In the genomic region with DNA sequence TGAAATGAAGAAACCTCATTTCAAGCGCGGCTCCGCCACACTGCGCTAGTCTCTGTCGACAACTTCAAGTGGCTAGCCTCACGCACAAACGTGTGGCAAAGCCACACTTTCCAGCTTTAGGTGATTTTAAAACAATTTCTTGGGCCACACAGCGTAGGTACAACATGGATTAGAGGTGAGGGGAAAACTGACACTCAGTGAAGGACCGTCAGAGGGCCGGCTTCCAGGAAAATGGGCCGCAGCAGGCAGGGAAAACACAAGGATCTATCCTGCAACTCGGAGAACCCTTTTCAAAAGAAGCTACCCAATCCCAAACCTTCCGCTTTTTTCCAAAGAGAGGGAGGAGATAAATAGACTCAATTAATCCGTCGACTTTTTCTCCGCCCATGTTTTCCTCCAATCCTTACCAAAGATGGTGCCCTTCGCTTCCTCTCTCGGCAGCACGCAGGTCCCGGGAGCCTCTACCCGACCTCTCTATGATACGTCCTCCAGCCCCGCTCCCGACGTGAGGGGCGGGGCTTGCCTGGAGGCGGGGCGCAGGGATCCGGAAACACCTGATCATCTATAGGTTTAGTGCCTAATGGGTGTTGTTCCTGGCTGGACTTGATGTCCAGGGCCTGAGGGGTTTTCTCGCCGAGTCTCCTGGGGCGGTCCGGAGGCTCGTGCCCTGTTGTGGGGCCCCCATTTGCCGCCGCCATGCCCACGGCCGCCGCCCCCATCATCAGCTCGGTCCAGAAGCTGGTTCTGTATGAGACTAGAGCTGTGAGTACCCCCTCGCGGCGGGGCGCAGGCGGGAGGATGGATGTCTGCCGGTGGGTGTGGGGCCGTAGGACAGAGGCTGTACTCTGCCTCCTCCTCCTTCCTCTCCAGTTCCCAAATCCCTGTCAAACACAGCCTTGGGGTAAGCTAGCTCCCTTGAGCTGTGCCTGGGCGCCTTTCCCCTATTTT, we compare ENCODE assay signal across 8 cellular contexts. TPM values are rescaled to one million over a fixed set of nuclear protein-coding genes. Genes with fewer than 3 reads are reported as not detected.
DNase-seq lines count a peak whose midpoint lies in the region; ATAC-seq and TF ChIP-seq lines count a peak whose summit lies in the region.

AK9 (minus strand) TSS at position 463 of the 948 bp plus-strand sequence. CDS start 15,457 bp downstream, outside the sequence.
FIG4 (plus strand) TSS at position 557 of the 948 bp plus-strand sequence; CDS start at position 697, 140 bp downstream.

- H3K27me3 Mint-ChIP-seq in GM23338 (ENCODE audit: insufficient read depth, low read depth, poor library complexity), result peaks cover 4% of the 10 kb centered on the region
- peaks cover 10% of the 10 kb centered on the region for H3K27me3 Mint-ChIP-seq in activated T-helper 2 cell treated with anti-CD3 and anti-CD28 coated beads, Interferon-gamma antibody, Interleukin-2, Interleukin-4, amounts not matched to agents 10 μg/mL and 5 μg/mL and 100 μg/mL, durations not matched to agents 14 hours and 24 hours and 36 hours (ENCODE audit: low read depth)
- H3K27me3 Mint-ChIP-seq in natural killer cell treated with Interleukin-12 subunit alpha and Interleukin-12 subunit beta and Interleukin-15 and Interleukin-18, amount 100 ng/mL, for 72 hours, result no peaks in the 10 kb centered on the region

- DNase-seq in EH (ENCODE audit: low read depth) (peak; percentile 93), GM23338 (ENCODE audit: low spot score) (peak; percentile 98), LHCN-M2 (ENCODE audit: low read depth) (peak; percentile 86), RPMI7951 (ENCODE audit: low read depth) (peak; percentile 92), fibroblast of peridontal ligament (ENCODE audit: extremely low read depth) (peak; percentile 90)
- DNase-seq in activated T-helper 2 cell treated with anti-CD3 and anti-CD28 coated beads, Interferon-gamma antibody, Interleukin-2, Interleukin-4, amounts not matched to agents 10 μg/mL and 5 μg/mL and 100 μg/mL, durations not matched to agents 14 hours and 24 hours and 36 hours (ENCODE audit: low spot score), result peak; percentile 84
- DNase-seq in natural killer cell treated with Interleukin-12 subunit alpha and Interleukin-12 subunit beta and Interleukin-15 and Interleukin-18, amount 100 ng/mL, for 72 hours (ENCODE audit: low spot score), result peak; percentile 92
- peak; percentile 94 for DNase-seq in stimulated activated naive CD8-positive, alpha-beta T cell treated with anti-CD3 and anti-CD28 coated beads, Interleukin-15, Interleukin-2, amounts not matched to agents 100 U/mL and 50 U/mL, for 24 hours

- H3K36me3 Mint-ChIP-seq in GM23338 (ENCODE audit: low read depth), result peaks cover 8% of the 10 kb centered on the region
- H3K36me3 Mint-ChIP-seq in activated T-helper 2 cell treated with anti-CD3 and anti-CD28 coated beads, Interferon-gamma antibody, Interleukin-2, Interleukin-4, amounts not matched to agents 10 μg/mL and 5 μg/mL and 100 μg/mL, durations not matched to agents 14 hours and 24 hours and 36 hours (ENCODE audit: low read depth), result peaks cover 3% of the 10 kb centered on the region
- peaks cover 4% of the 10 kb centered on the region for H3K36me3 Mint-ChIP-seq in natural killer cell treated with Interleukin-12 subunit alpha and Interleukin-12 subunit beta and Interleukin-15 and Interleukin-18, amount 100 ng/mL, for 72 hours

- H3K9me3 Mint-ChIP-seq in GM23338, result no peaks in the 10 kb centered on the region; the same call in 2 of the 3 replicates
- H3K9me3 Mint-ChIP-seq in activated T-helper 2 cell treated with anti-CD3 and anti-CD28 coated beads, Interferon-gamma antibody, Interleukin-2, Interleukin-4, amounts not matched to agents 10 μg/mL and 5 μg/mL and 100 μg/mL, durations not matched to agents 14 hours and 24 hours and 36 hours, result no peaks in the 10 kb centered on the region
- H3K9me3 Mint-ChIP-seq in natural killer cell treated with Interleukin-12 subunit alpha and Interleukin-12 subunit beta and Interleukin-15 and Interleukin-18, amount 100 ng/mL, for 72 hours, result no peaks in the 10 kb centered on the region

- peak within 1 kb of the TSS; percentile 97 for H3K27ac Mint-ChIP-seq in GM23338
- H3K27ac Mint-ChIP-seq in activated T-helper 2 cell treated with anti-CD3 and anti-CD28 coated beads, Interferon-gamma antibody, Interleukin-2, Interleukin-4, amounts not matched to agents 10 μg/mL and 5 μg/mL and 100 μg/mL, durations not matched to agents 14 hours and 24 hours and 36 hours, result peak within 1 kb of the TSS; percentile 86
- H3K27ac Mint-ChIP-seq in natural killer cell treated with Interleukin-12 subunit alpha and Interleukin-12 subunit beta and Interleukin-15 and Interleukin-18, amount 100 ng/mL, for 72 hours, result peak within 1 kb of the TSS; percentile 76 to 95

- peak; percentile 21 to 45; a peak in 3 of 4 replicates for TF ChIP-seq CTCF in GM23338 (conservative IDR thresholded peaks at IDR 0.05; ENCODE audit: low read depth in 2 of 2)

- H2AFZ ChIP-seq in GM23338, result peak within 1 kb of the TSS; percentile 99

- 0 out of 2 replicates have a peak, but pooled peaks cover 3% of the 10 kb centered on the region for H3F3A ChIP-seq in GM23338 (replicated peaks; ENCODE audit: low read depth)

- H3K4me3 ChIP-seq in GM23338, result peak within 1 kb of the TSS; percentile 84

- H3K27me3 ChIP-seq in GM23338 (ENCODE audit: insufficient read depth), result no peaks in the 10 kb centered on the region

- ATAC-seq in GM23338, result peak; percentile 95
- peak; percentile 98 to 99 for ATAC-seq in natural killer cell treated with Interleukin-12 subunit alpha and Interleukin-12 subunit beta and Interleukin-15 and Interleukin-18, amount 100 ng/mL, for 72 hours
- peak; percentile 97 for ATAC-seq in stimulated activated naive CD8-positive, alpha-beta T cell treated with anti-CD3 and anti-CD28 coated beads, Interleukin-15, Interleukin-2, amounts not matched to agents 100 U/mL and 50 U/mL, for 24 hours

- peaks cover 3% of the 10 kb centered on the region; the same call in 1 of the 2 replicates for H3K4me1 ChIP-seq in GM23338 (ENCODE audit: insufficient read depth)

- peak within 1 kb of the TSS; percentile 96 for H3K27ac ChIP-seq in GM23338 (ENCODE audit: low read depth)

- H3K4me3 Mint-ChIP-seq in GM23338, result peak within 1 kb of the TSS; percentile 89
- H3K4me3 Mint-ChIP-seq in activated T-helper 2 cell treated with anti-CD3 and anti-CD28 coated beads, Interferon-gamma antibody, Interleukin-2, Interleukin-4, amounts not matched to agents 10 μg/mL and 5 μg/mL and 100 μg/mL, durations not matched to agents 14 hours and 24 hours and 36 hours (ENCODE audit: low read depth), result peak within 1 kb of the TSS; percentile 96
- H3K4me3 Mint-ChIP-seq in natural killer cell treated with Interleukin-12 subunit alpha and Interleukin-12 subunit beta and Interleukin-15 and Interleukin-18, amount 100 ng/mL, for 72 hours, result peak within 1 kb of the TSS; percentile 87

- H3K4me1 Mint-ChIP-seq in GM23338, result peaks cover 17% of the 10 kb centered on the region
- peaks cover 26% of the 10 kb centered on the region for H3K4me1 Mint-ChIP-seq in activated T-helper 2 cell treated with anti-CD3 and anti-CD28 coated beads, Interferon-gamma antibody, Interleukin-2, Interleukin-4, amounts not matched to agents 10 μg/mL and 5 μg/mL and 100 μg/mL, durations not matched to agents 14 hours and 24 hours and 36 hours (ENCODE audit: low read depth)
- H3K4me1 Mint-ChIP-seq in natural killer cell treated with Interleukin-12 subunit alpha and Interleukin-12 subunit beta and Interleukin-15 and Interleukin-18, amount 100 ng/mL, for 72 hours (ENCODE audit: low read depth in 2 of 2), result peaks cover 32 to 34% of the 10 kb centered on the region in 2 donors

- H3K9me2 ChIP-seq in GM23338 (ENCODE audit: insufficient read depth), result no peaks in the 10 kb centered on the region

- H3K79me2 ChIP-seq in GM23338 (replicated peaks; ENCODE audit: insufficient read depth), result peaks cover 31% of the 10 kb centered on the region

- H3K4me2 ChIP-seq in GM23338, result peak within 1 kb of the TSS; percentile 96

- H3K36me3 ChIP-seq in GM23338 (ENCODE audit: insufficient read depth), result no peaks in the 10 kb centered on the region; the same call in 1 of the 2 replicates

- no peaks in the 10 kb centered on the region for H4K20me1 ChIP-seq in GM23338 (replicated peaks; ENCODE audit: insufficient read depth)

- intact Hi-C loops in activated T-helper 2 cell treated with anti-CD3 and anti-CD28 coated beads, Interferon-gamma antibody, Interleukin-2, Interleukin-4, amounts not matched to agents 10 μg/mL and 5 μg/mL and 100 μg/mL, durations not matched to agents 14 hours and 24 hours and 36 hours (cut with micrococcal nuclease), result loop anchor here (1.0 to 5.0 kb wide), 8 partner anchors 94 to 1132 kb away; partner anchors contain the start of genes CD164, CDC40, MICAL1 and ZBTB24

TF ChIP-seq in GM23338, 12 proteins besides CTCF, POLR2A, EP300 and RAD21 (continues in another document):
- TF ChIP-seq CREB1 (CRISPR knock-in tag; IDR thresholded peaks at IDR 0.05; ENCODE audit: low read depth) (peak; percentile 72), POLR2AphosphoS5 (IDR thresholded peaks at IDR 0.05; ENCODE audit: low read depth) (peak; percentile 86)

RNA-seq across cellular contexts. Expression of gene AK9, which starts in this region (rescaled TPM):
- total RNA-seq in GM23338 (2014; rRNA removed; shearing (Covaris generic)), result 2.0 and 5.0 TPM in 2 replicates
- 5.5 and 6.4 TPM in 2 replicates for polyA plus RNA-seq in GM23338 (2016; fragmentation: Nextera tagmentation; extraction: Ambion mirVana)
- total RNA-seq in LHCN-M2 (2014; rRNA removed), result 1.2 and 1.9 TPM in 2 replicates
- polyA plus RNA-seq in LHCN-M2 (2012), result 0.95 TPM
- total RNA-seq in RPMI7951 (2014; rRNA removed; shearing (Covaris generic)), result 5.6 and 10.1 TPM in 2 replicates
- 3.1 and 3.8 TPM in 2 replicates for total RNA-seq in activated T-helper 2 cell treated with anti-CD3 and anti-CD28 coated beads, Interferon-gamma antibody, Interleukin-2, Interleukin-4, amounts not matched to agents 10 μg/mL and 5 μg/mL and 100 μg/mL, durations not matched to agents 14 hours and 24 hours and 36 hours
- 1 to 10 TPM; 7.3 to 8.4 TPM for total RNA-seq in natural killer cell treated with Interleukin-12 subunit alpha and Interleukin-12 subunit beta and Interleukin-15 and Interleukin-18, amount 100 ng/mL, for 72 hours

RNA-seq across cellular contexts. Expression of gene FIG4, which starts in this region (rescaled TPM):
- total RNA-seq in GM23338 (2014; rRNA removed; shearing (Covaris generic)), result 12.7 and 16.9 TPM in 2 replicates
- 6.7 and 7.0 TPM in 2 replicates for polyA plus RNA-seq in GM23338 (2016; fragmentation: Nextera tagmentation; extraction: Ambion mirVana)
- 8.7 and 15.7 TPM in 2 replicates for total RNA-seq in LHCN-M2 (2014; rRNA removed)
- 8.0 TPM for polyA plus RNA-seq in LHCN-M2 (2012)
- total RNA-seq in RPMI7951 (2014; rRNA removed; shearing (Covaris generic)), result 11.5 and 11.7 TPM in 2 replicates
- total RNA-seq in activated T-helper 2 cell treated with anti-CD3 and anti-CD28 coated beads, Interferon-gamma antibody, Interleukin-2, Interleukin-4, amounts not matched to agents 10 μg/mL and 5 μg/mL and 100 μg/mL, durations not matched to agents 14 hours and 24 hours and 36 hours, result 8.8 and 9.5 TPM in 2 replicates
- 10 to 100 TPM in 1 of 2 donors, 1 to 10 TPM in 1; 9.4 to 19.4 TPM for total RNA-seq in natural killer cell treated with Interleukin-12 subunit alpha and Interleukin-12 subunit beta and Interleukin-15 and Interleukin-18, amount 100 ng/mL, for 72 hours

Comparison
In these comparisons a context has a peak if more than half of its experiments do, and no peak if none do; other contexts are left out.
1. Peak in every context shown above with its lines: DNase-seq, ATAC-seq, H3K4me3 ChIP-seq and H3K27ac ChIP-seq.